1 cellular context compared by ENCODE assay signal in the genomic region with DNA sequence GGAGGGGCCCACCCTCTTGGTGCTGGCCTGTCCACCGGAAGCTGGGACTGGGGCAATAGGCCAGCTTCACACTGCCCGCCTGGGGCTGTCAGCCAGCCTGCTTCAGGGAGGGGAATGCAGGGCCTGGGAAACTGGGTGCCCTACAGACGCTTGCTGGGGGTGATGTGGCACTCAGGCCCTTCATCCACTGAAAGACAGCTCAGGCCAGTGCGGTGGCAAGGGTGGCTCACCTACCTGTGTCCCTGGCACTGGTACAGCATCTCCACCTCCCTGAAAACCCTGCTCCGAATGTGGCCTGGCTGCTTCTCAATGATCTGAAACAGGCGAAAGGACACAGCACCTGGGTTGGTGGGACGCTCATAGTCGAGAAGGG.
A peak's percentile ranks its signal among the peaks of the same experiment; 100 is the strongest.
TF ChIP-seq lines count a peak whose summit lies in the region.

No MANE protein-coding gene starts in this region.

TF ChIP-seq in HEK293, 187 proteins besides CTCF, POLR2A, EP300 and RAD21:
- TF ChIP-seq, protein P1, sequence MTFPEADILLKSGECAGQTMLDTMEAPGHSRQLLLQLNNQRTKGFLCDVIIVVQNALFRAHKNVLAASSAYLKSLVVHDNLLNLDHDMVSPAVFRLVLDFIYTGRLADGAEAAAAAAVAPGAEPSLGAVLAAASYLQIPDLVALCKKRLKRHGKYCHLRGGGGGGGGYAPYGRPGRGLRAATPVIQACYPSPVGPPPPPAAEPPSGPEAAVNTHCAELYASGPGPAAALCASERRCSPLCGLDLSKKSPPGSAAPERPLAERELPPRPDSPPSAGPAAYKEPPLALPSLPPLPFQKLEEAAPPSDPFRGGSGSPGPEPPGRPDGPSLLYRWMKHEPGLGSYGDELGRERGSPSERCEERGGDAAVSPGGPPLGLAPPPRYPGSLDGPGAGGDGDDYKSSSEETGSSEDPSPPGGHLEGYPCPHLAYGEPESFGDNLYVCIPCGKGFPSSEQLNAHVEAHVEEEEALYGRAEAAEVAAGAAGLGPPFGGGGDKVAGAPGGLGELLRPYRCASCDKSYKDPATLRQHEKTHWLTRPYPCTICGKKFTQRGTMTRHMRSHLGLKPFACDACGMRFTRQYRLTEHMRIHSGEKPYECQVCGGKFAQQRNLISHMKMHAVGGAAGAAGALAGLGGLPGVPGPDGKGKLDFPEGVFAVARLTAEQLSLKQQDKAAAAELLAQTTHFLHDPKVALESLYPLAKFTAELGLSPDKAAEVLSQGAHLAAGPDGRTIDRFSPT (tag by site-specific recombination; IDR thresholded peaks at IDR 0.05): peak; percentile 34; the same call in 1 of the 2 replicates
- no peak for TF ChIP-seq HOXD13 (CRISPR knock-in tag; IDR thresholded peaks at IDR 0.05; ENCODE audit: borderline replicate concordance)
TF ChIP-seq in HEK293: peak in this region for 1.
